ENCODE assay signal across 24 cellular contexts in the genomic region with DNA sequence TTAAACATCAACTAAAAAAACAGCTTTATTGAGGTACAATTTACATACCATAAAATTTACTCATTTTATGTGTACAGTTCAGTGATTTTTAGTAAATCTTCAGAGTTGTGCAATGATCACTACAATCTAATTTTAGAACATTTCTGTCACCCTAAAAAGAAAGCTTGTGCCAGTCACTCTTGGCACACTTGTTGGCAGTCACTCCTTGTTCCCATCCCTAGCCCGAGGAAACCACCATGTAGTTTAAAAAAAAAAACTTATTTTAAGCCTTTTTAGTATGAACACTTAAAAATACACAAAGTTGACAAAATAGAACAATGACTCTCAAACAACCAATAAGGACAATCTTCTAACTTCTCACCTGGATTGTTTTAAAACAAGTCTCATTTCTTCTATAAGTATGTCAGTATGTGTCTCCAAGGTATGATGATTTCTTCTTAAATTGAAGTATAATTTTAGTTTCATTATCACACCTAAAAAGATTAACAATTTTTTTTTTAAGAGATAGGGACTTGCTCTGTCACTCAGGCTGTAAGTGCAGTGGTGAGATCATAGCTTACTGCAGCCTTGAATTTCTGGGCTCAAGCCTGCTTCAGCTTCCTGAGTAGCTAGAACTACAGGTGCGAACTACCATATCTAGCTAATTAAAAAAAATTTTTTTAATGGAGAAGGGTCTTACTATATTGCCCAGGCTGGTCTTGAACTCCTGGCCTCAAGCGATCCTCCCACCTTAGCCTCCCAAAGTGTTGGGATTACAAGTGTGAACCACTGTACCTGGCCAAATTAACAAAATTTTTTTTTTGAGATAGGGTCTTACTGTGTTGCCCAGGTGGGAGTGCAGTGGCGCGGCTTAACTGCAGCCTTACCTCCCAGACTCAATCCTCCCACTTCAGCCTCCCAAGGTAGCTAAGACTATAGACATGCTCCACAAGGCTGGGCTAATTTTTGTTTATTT. TPM values are rescaled to one million over a fixed set of nuclear protein-coding genes. Genes with fewer than 3 reads are reported as not detected.
DNase-seq lines count a peak whose midpoint lies in the region; ATAC-seq, FAIRE-seq and TF ChIP-seq lines count a peak whose summit lies in the region.
"Had no signal": no experiment of that assay in that cellular context is flagged by ENCODE, and none has a peak within 500 bp of the region (broad histone marks: within the 10 kb centered on the region; RNA-seq: fewer than 3 reads in every experiment).

No MANE protein-coding gene starts in this region.

- H3K27ac ChIP-seq in K562 (ENCODE audit: extremely low read depth, low read depth, low read length), result no peak overlapping the region
- H3K27ac ChIP-seq in liver (ENCODE audit: low read depth in 1 of 2, low read length in 2 of 2), result no peak overlapping the region
- no peak overlapping the region for H3K27ac ChIP-seq in pancreas
- H3K27ac ChIP-seq: BLaER1, GM23248, RWPE1, SJSA1 had no signal

- no TSS peak for BruUV-seq in K562 (replicated peaks; lab: Mats Ljungman, UMichigan)

- no peaks in the 10 kb centered on the region for H3K36me3 ChIP-seq in K562 (ENCODE audit: control insufficient read depth, insufficient read depth, low read length)
- no peaks in the 10 kb centered on the region for H3K36me3 ChIP-seq in liver (ENCODE audit: control insufficient read depth in 4 of 4, insufficient read depth in 3 of 4, low read depth in 1 of 4, low read length in 3 of 4)
- H3K36me3 ChIP-seq in pancreas, result no peaks in the 10 kb centered on the region
- H3K36me3 ChIP-seq: BLaER1, SJSA1 had no signal

- H4K20me1 ChIP-seq in K562 (replicated peaks; ENCODE audit: control insufficient read depth, insufficient read depth, low read length), result no peaks in the 10 kb centered on the region
- H4K20me1 ChIP-seq: BLaER1 had no signal

- no peak for TF ChIP-seq EP300 in K562 (IDR thresholded peaks at IDR 0.05; ENCODE audit: low read length)

- H2AFZ ChIP-seq in K562 (ENCODE audit: low read depth, low read length), result no peak overlapping the region
- H2AFZ ChIP-seq: GM23248 had no signal

- H3K27me3 ChIP-seq in K562 (ENCODE audit: control insufficient read depth in 2 of 2, insufficient read depth in 2 of 2, low read length in 2 of 2) (no peaks in the 10 kb centered on the region), liver (ENCODE audit: control insufficient read depth in 4 of 4, insufficient read depth in 4 of 4, low read length in 3 of 4) (no peaks in the 10 kb centered on the region), pancreas (no peaks in the 10 kb centered on the region)
- H3K27me3 ChIP-seq: BLaER1, SJSA1 had no signal

- H3K4me3 ChIP-seq in K562, result no peak overlapping the region
- H3K4me3 ChIP-seq in liver (ENCODE audit: low read depth in 1 of 3, low read length in 3 of 3), result no peak overlapping the region
- H3K4me3 ChIP-seq in pancreas, result no peak overlapping the region
- H3K4me3 ChIP-seq: BLaER1, GM23248, SJSA1 had no signal

- 67% methylated on average over 5 of the region's 5 CpGs for WGBS in K562 (ENCODE audit: insufficient coverage, low coverage, missing lambda C conversion rate)
- WGBS in liver, result 80% methylated on average over 5 of the region's 5 CpGs
- WGBS in pancreas, 2 donors, result 73 to 76% methylated on average over 5 of the region's 5 CpGs

- no peaks in the 10 kb centered on the region for H3K9me3 ChIP-seq in K562 (replicated peaks; ENCODE audit: control insufficient read depth, insufficient read depth, low read depth, low read length)
- no peaks in the 10 kb centered on the region for H3K9me3 ChIP-seq in liver (ENCODE audit: control insufficient read depth in 4 of 4, low read length in 3 of 4)
- no peaks in the 10 kb centered on the region for H3K9me3 ChIP-seq in pancreas
- H3K9me3 ChIP-seq: BLaER1, SJSA1 had no signal

- no peaks in the 10 kb centered on the region for H3K79me2 ChIP-seq in K562 (ENCODE audit: control insufficient read depth, insufficient read depth, low read length)

- intact Hi-C loops in Right ventricle myocardium superior (cut with DNase I), result no loop called here
- intact Hi-C loops in cardiac septum (cut with DNase I), result no loop called here
- intact Hi-C loops in K562 (cut with micrococcal nuclease), result no loop called here
- intact Hi-C loops in pancreas (cut with DNase I), result no loop called here
- intact Hi-C loops in posterior vena cava (cut with DNase I), result no loop called here

- TF ChIP-seq POLR2A in K562 (conservative IDR thresholded peaks at IDR 0.05), result no peak

- DNase-seq in Right ventricle myocardium superior (no peak), cardiac septum (ENCODE audit: low spot score) (no peak), K562 (ENCODE audit: extremely low read depth in 1 of 4, low spot score in 3 of 4) (no peak), pancreas (no peak), posterior vena cava (ENCODE audit: low spot score) (no peak), DMS53 treated with DMSO at 0.1 percent for 48 hours (lab: John Stamatoyannopoulos, UW; ENCODE audit: unreplicated experiment) (no peak)
- no peak for DNase-seq in stimulated activated CD4-positive, alpha-beta T cell treated with anti-CD3 and anti-CD28 coated beads, Interleukin-2, amount 100 ng/mL, for 24 hours
- DNase-seq: CD8-positive, alpha-beta memory T cell; DMS79 treated with DMSO at 0.1 percent for 48 hours; GDM1; GM23248; NCI-H1417; NCI-H187 treated with DMSO at 0.1 percent for 48 hours; NCI-H446; NCI-H69; NK-92 treated with Interleukin-12 subunit alpha and Interleukin-12 subunit beta, amount 100 ng/mL, for 24 hours had no signal

- no peak overlapping the region for H3K9ac ChIP-seq in K562 (ENCODE audit: insufficient read depth in 1 of 2, low read depth in 2 of 2, low read length in 2 of 2)
- H3K9ac ChIP-seq in liver (ENCODE audit: low read depth in 1 of 2, low read length in 2 of 2), result no peak overlapping the region
- H3K9ac ChIP-seq: BLaER1, GM23248 had no signal

- in situ Hi-C loops in K562 (cut with MboI), result no loop called here

- H3K4me2 ChIP-seq in K562 (ENCODE audit: insufficient read depth, low read length), result no peak overlapping the region
- H3K4me2 ChIP-seq: BLaER1 had no signal

- no peaks in the 10 kb centered on the region for H3K9me1 ChIP-seq in K562 (ENCODE audit: control insufficient read depth, insufficient read depth, low read length)

- TF ChIP-seq RAD21 in K562 (CRISPR knock-in tag; conservative IDR thresholded peaks at IDR 0.05 in 1 of 2, IDR thresholded peaks at IDR 0.05 in 1 of 2), result no peak
- TF ChIP-seq RAD21 in liver (IDR thresholded peaks at IDR 0.05), result no peak

- TF ChIP-seq CTCF in K562 (IDR thresholded peaks at IDR 0.05 in 2 of 3, conservative IDR thresholded peaks at IDR 0.05 in 1 of 3; ENCODE audit: insufficient read depth in 2 of 3, low read depth in 1 of 3, low read length in 3 of 3) (no peak), liver (IDR thresholded peaks at IDR 0.05; ENCODE audit: low read depth, low read length, missing input control) (no peak), pancreas (IDR thresholded peaks at IDR 0.05) (no peak)

- H3K4me1 ChIP-seq in K562 (replicated peaks in 1 of 2; ENCODE audit: control insufficient read depth in 2 of 2, insufficient read depth in 2 of 2, low read length in 2 of 2) (no peaks in the 10 kb centered on the region), liver (ENCODE audit: control insufficient read depth in 4 of 4, insufficient read depth in 4 of 4, low read length in 3 of 4) (peaks cover 0 to 11% (median 2%) of the 10 kb centered on the region in 4 donors), pancreas (no peaks in the 10 kb centered on the region)
- H3K4me1 ChIP-seq: BLaER1, SJSA1 had no signal

- ATAC-seq in Right ventricle myocardium superior (ENCODE audit: poor library complexity) (peak; percentile 89), K562 (no peak), pancreas (no peak)

- CTCF ChIA-PET in K562 (lab: Yijun Ruan, JAX; ENCODE audit: low intra/inter-chr PET ratio), result no interaction called here

- no peak for FAIRE-seq in K562 (lab: Jason Lieb, UNC)
- no peak for FAIRE-seq in pancreas (lab: Jason Lieb, UNC)
- FAIRE-seq: D721Med, GM12891, GM18507 had no signal

- POLR2A ChIA-PET in K562 (lab: Yijun Ruan, JAX), result interaction anchor here (0.6 kb wide), 1 partner anchor 177 kb away, joined by 3 read pairs; no protein-coding TSS in a partner anchor

TF ChIP-seq in K562, 482 proteins besides CTCF, POLR2A, EP300 and RAD21 (continues in another document):
- TF ChIP-seq CEBPB (tag; IDR thresholded peaks at IDR 0.05), result 0 out of 2 replicates have a peak, but pooled peaks have one; percentile 30
- TF ChIP-seq ZNF121 (CRISPR knock-in tag; conservative IDR thresholded peaks at IDR 0.05), result peak; percentile 93
- TF ChIP-seq LEF1 (IDR thresholded peaks at IDR 0.05), result no peak

TF ChIP-seq in liver, 16 proteins besides CTCF, POLR2A, EP300 and RAD21 (continues in another document):
- TF ChIP-seq, protein P1, sequence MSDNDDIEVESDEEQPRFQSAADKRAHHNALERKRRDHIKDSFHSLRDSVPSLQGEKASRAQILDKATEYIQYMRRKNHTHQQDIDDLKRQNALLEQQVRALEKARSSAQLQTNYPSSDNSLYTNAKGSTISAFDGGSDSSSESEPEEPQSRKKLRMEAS (IDR thresholded peaks at IDR 0.05), result no peak
- TF ChIP-seq HNF4A (conservative IDR thresholded peaks at IDR 0.05) (peak; percentile 15 to 21), FOXA1 (IDR thresholded peaks at IDR 0.05) (no peak)

RNA-seq across cellular contexts. Expression of a gene that starts 53.2 kb away (rescaled TPM):
- total RNA-seq in Right ventricle myocardium superior (1.7 TPM), cardiac septum (1.1 TPM), K562 (2014; rRNA removed) (4.7 and 5.3 TPM in 2 replicates), K562 (2014; rRNA removed; fragmentation: Illumina TruSeq; extraction: Trizol) (5.2 and 5.6 TPM in 2 replicates), K562 (2015; rRNA removed; fragmentation: Illumina TruSeq; extraction: Trizol) (4.1 and 5.2 TPM in 2 replicates), K562 (2021) (5.7 and 5.9 TPM in 2 replicates), liver (under 1 TPM in 1 of 2 donors, not detected in 1; 0.25 TPM), pancreas (under 1 TPM; 0.09 to 0.98 (median 0.34) TPM), posterior vena cava (under 1 TPM in 1 of 2 donors, not detected in 1; 0.19 TPM)
- total RNA-seq in K562 (2011; cell fraction: chromatin; rRNA removed; ENCODE audit: low replicate concordance), result 0.21 and 0.97 TPM in 2 replicates
- 0.33 and 0.39 TPM in 2 replicates for total RNA-seq in K562 (2011; cell fraction: nucleolus; rRNA removed)
- total RNA-seq in K562 (2011; cell fraction: nucleoplasm; rRNA removed), result 0.44 and 0.76 TPM in 2 replicates
- polyA plus RNA-seq in K562 (2011; rRNA removed) (1.7 and 3.6 TPM in 2 replicates), K562 (2014; fragmentation: Illumina TruSeq; extraction: Trizol) (4.8 and 5.7 TPM in 2 replicates), K562 (2014; fragmentation: Nextera tagmentation; extraction: Ambion mirVana) (1 to 10 TPM; 1.0 to 1.8 TPM), K562 (2014; rRNA removed) (2.8 and 3.2 TPM in 2 replicates), liver (under 1 TPM; 0.50 to 0.61 TPM), pancreas (1 to 10 TPM in 1 of 2 donors, under 1 TPM in 1; 0.34 to 1.3 TPM)
- 0.40 and 2.5 TPM in 2 replicates for polyA plus RNA-seq in K562 (2011; cell fraction: cytosol; rRNA removed)
- polyA plus RNA-seq in K562 (2011; cell fraction: nucleus; rRNA removed), result 0.63 and 2.2 TPM in 2 replicates
- 3.5 and 8.1 TPM in 2 replicates for polyA plus RNA-seq in K562 (2012)
- 3.2 and 9.3 TPM in 2 replicates for polyA minus RNA-seq in K562 (2011; rRNA and poly(A)+ RNA removed)
- 1.6 and 3.1 TPM in 2 replicates for polyA minus RNA-seq in K562 (2011; cell fraction: cytosol; rRNA and poly(A)+ RNA removed)
- 0.40 and 1.8 TPM in 2 replicates for polyA minus RNA-seq in K562 (2011; cell fraction: nucleus; rRNA and poly(A)+ RNA removed)
- total RNA-seq: CD8-positive, alpha-beta memory T cell; GM23248 had no signal
- polyA plus RNA-seq: GM23248, IgD-negative memory B cell had no signal
